Comparison of ENCODE assay signal across 1 cellular context in genomic region chr1:30915491-30916230, GRCh38.
TF ChIP-seq lines count a peak whose summit lies in the region.

No MANE protein-coding gene starts in this region.

TF ChIP-seq in GM23338, 12 proteins besides CTCF, POLR2A, EP300 and RAD21 (continued from another document):
- TF ChIP-seq, protein P1, sequence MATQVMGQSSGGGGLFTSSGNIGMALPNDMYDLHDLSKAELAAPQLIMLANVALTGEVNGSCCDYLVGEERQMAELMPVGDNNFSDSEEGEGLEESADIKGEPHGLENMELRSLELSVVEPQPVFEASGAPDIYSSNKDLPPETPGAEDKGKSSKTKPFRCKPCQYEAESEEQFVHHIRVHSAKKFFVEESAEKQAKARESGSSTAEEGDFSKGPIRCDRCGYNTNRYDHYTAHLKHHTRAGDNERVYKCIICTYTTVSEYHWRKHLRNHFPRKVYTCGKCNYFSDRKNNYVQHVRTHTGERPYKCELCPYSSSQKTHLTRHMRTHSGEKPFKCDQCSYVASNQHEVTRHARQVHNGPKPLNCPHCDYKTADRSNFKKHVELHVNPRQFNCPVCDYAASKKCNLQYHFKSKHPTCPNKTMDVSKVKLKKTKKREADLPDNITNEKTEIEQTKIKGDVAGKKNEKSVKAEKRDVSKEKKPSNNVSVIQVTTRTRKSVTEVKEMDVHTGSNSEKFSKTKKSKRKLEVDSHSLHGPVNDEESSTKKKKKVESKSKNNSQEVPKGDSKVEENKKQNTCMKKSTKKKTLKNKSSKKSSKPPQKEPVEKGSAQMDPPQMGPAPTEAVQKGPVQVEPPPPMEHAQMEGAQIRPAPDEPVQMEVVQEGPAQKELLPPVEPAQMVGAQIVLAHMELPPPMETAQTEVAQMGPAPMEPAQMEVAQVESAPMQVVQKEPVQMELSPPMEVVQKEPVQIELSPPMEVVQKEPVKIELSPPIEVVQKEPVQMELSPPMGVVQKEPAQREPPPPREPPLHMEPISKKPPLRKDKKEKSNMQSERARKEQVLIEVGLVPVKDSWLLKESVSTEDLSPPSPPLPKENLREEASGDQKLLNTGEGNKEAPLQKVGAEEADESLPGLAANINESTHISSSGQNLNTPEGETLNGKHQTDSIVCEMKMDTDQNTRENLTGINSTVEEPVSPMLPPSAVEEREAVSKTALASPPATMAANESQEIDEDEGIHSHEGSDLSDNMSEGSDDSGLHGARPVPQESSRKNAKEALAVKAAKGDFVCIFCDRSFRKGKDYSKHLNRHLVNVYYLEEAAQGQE (IDR thresholded peaks at IDR 0.05; ENCODE audit: unreplicated experiment): no peak
- no peak for TF ChIP-seq ZNF114 (CRISPR knock-in tag; IDR thresholded peaks at IDR 0.05)
- TF ChIP-seq, protein P2, sequence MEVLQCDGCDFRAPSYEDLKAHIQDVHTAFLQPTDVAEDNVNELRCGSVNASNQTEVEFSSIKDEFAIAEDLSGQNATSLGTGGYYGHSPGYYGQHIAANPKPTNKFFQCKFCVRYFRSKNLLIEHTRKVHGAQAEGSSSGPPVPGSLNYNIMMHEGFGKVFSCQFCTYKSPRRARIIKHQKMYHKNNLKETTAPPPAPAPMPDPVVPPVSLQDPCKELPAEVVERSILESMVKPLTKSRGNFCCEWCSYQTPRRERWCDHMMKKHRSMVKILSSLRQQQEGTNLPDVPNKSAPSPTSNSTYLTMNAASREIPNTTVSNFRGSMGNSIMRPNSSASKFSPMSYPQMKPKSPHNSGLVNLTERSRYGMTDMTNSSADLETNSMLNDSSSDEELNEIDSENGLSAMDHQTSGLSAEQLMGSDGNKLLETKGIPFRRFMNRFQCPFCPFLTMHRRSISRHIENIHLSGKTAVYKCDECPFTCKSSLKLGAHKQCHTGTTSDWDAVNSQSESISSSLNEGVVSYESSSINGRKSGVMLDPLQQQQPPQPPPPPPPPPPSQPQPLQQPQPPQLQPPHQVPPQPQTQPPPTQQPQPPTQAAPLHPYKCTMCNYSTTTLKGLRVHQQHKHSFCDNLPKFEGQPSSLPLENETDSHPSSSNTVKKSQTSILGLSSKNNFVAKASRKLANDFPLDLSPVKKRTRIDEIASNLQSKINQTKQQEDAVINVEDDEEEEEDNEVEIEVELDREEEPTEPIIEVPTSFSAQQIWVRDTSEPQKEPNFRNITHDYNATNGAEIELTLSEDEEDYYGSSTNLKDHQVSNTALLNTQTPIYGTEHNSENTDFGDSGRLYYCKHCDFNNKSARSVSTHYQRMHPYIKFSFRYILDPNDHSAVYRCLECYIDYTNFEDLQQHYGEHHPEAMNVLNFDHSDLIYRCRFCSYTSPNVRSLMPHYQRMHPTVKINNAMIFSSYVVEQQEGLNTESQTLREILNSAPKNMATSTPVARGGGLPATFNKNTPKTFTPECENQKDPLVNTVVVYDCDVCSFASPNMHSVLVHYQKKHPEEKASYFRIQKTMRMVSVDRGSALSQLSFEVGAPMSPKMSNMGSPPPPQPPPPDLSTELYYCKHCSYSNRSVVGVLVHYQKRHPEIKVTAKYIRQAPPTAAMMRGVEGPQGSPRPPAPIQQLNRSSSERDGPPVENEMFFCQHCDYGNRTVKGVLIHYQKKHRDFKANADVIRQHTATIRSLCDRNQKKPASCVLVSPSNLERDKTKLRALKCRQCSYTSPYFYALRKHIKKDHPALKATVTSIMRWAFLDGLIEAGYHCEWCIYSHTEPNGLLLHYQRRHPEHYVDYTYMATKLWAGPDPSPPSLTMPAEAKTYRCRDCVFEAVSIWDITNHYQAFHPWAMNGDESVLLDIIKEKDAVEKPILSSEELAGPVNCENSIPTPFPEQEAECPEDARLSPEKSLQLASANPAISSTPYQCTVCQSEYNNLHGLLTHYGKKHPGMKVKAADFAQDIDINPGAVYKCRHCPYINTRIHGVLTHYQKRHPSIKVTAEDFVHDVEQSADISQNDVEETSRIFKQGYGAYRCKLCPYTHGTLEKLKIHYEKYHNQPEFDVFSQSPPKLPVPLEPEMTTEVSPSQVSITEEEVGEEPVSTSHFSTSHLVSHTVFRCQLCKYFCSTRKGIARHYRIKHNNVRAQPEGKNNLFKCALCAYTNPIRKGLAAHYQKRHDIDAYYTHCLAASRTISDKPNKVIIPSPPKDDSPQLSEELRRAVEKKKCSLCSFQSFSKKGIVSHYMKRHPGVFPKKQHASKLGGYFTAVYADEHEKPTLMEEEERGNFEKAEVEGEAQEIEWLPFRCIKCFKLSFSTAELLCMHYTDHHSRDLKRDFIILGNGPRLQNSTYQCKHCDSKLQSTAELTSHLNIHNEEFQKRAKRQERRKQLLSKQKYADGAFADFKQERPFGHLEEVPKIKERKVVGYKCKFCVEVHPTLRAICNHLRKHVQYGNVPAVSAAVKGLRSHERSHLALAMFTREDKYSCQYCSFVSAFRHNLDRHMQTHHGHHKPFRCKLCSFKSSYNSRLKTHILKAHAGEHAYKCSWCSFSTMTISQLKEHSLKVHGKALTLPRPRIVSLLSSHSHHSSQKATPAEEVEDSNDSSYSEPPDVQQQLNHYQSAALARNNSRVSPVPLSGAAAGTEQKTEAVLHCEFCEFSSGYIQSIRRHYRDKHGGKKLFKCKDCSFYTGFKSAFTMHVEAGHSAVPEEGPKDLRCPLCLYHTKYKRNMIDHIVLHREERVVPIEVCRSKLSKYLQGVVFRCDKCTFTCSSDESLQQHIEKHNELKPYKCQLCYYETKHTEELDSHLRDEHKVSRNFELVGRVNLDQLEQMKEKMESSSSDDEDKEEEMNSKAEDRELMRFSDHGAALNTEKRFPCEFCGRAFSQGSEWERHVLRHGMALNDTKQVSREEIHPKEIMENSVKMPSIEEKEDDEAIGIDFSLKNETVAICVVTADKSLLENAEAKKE (CRISPR knock-in tag; IDR thresholded peaks at IDR 0.05): no peak
- TF ChIP-seq, protein P3, sequence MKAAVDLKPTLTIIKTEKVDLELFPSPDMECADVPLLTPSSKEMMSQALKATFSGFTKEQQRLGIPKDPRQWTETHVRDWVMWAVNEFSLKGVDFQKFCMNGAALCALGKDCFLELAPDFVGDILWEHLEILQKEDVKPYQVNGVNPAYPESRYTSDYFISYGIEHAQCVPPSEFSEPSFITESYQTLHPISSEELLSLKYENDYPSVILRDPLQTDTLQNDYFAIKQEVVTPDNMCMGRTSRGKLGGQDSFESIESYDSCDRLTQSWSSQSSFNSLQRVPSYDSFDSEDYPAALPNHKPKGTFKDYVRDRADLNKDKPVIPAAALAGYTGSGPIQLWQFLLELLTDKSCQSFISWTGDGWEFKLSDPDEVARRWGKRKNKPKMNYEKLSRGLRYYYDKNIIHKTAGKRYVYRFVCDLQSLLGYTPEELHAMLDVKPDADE (IDR thresholded peaks at IDR 0.05): no peak
- no peak for TF ChIP-seq EZH2 (IDR thresholded peaks at IDR 0.05; ENCODE audit: low read depth, unreplicated experiment)
- no peak for TF ChIP-seq POLR2AphosphoS5 (IDR thresholded peaks at IDR 0.05; ENCODE audit: low read depth)
- no peak for TF ChIP-seq NANOG (IDR thresholded peaks at IDR 0.05; ENCODE audit: borderline replicate concordance)
